ENCODE assay signal across 8 cellular contexts in genomic region chr9:127199001-127199791, GRCh38.
A peak's percentile ranks its signal among the peaks of the same experiment; 100 is the strongest.
DNase-seq lines count a peak whose midpoint lies in the region; ATAC-seq and TF ChIP-seq lines count a peak whose summit lies in the region.

No MANE protein-coding gene starts in this region.

- CTCF ChIA-PET in CD8-positive, alpha-beta memory T cell (lab: Charles Lee): interaction anchor here (0.8 to 6.5 kb wide), 12 partner anchors 10 to 259 kb away, joined by 3 to 74 read pairs (median 6); no protein-coding TSS in a partner anchor
- CTCF ChIA-PET in HCT116 (lab: Charles Lee): interaction anchor here (1.0 to 3.8 kb wide), 5 partner anchors 26 to 259 kb away, joined by 3 to 36 read pairs (median 18); no protein-coding TSS in a partner anchor
- CTCF ChIA-PET in activated CD4-positive, alpha-beta memory T cell treated with anti-CD3 and anti-CD28 coated beads, Interleukin-2, amount 10 ng/mL, durations not matched to agents 7 days and 5 days (lab: Charles Lee): interaction anchor here (0.6 to 3.4 kb wide), 16 partner anchors 9 to 267 kb away, joined by 3 to 57 read pairs (median 4); no protein-coding TSS in a partner anchor

- no peaks in the 10 kb centered on the region for H3K9me2 ChIP-seq in HCT116 (ENCODE audit: insufficient read depth)

- peak; percentile 80 to 96 (median 87) for TF ChIP-seq CTCF in HCT116 (IDR thresholded peaks at IDR 0.05 in 2 of 3, conservative IDR thresholded peaks at IDR 0.05 in 1 of 3; ENCODE audit: borderline replicate concordance in 1 of 3, insufficient read depth in 1 of 3, low read depth in 2 of 3, low read length in 2 of 3)

- no peak overlapping the region for H2AFZ ChIP-seq in HCT116 (ENCODE audit: low read depth, low read length, poor library complexity, severe bottlenecking)

- H3K4ac ChIP-seq in mesendoderm (ENCODE audit: low read depth, low read length): no peak overlapping the region

- peaks cover 11% of the 10 kb centered on the region for H3K4me1 ChIP-seq in CD8-positive, alpha-beta memory T cell (ENCODE audit: insufficient read depth, low read length)
- H3K4me1 ChIP-seq in HCT116 (ENCODE audit: control insufficient read depth in 1 of 2, insufficient read depth in 2 of 2, low read length in 2 of 2) (peaks cover 19 to 28% of the 10 kb centered on the region in 2 experiments), mesendoderm (ENCODE audit: control insufficient read depth, low read depth, low read length) (no peaks in the 10 kb centered on the region)
- H3K4me1 ChIP-seq in effector memory CD4-positive, alpha-beta T cell (ENCODE audit: control insufficient read depth, insufficient read depth, low read length, poor library complexity, severe bottlenecking): peaks cover 5% of the 10 kb centered on the region

- H4K5ac ChIP-seq in mesendoderm (ENCODE audit: low read length): no peak overlapping the region

- peak overlapping the region; percentile 65 for H3K56ac ChIP-seq in mesendoderm (ENCODE audit: low read length)

- peak; percentile 81 for ATAC-seq in HCT116
- ATAC-seq in HG03175 (IDR thresholded peaks at IDR 0.05; ENCODE audit: unreplicated experiment): no peak

- BruUV-seq in HCT116 (replicated peaks; lab: Mats Ljungman, UMichigan): no TSS peak

- WGBS in mesendoderm (ENCODE audit: extremely low coverage, insufficient coverage, low lambda C conversion rate): no CpG with 5 or more reads among the region's 15 CpGs

- POLR2A ChIA-PET in CD8-positive, alpha-beta memory T cell (lab: Charles Lee): interaction anchor here (0.6 kb wide), 1 partner anchor 11 kb away, joined by 3 read pairs; no protein-coding TSS in a partner anchor
- POLR2A ChIA-PET in HCT116 (lab: Charles Lee): no interaction called here
- POLR2A ChIA-PET in activated CD4-positive, alpha-beta memory T cell treated with anti-CD3 and anti-CD28 coated beads, Interleukin-2, amount 10 ng/mL, durations not matched to agents 7 days and 5 days (lab: Charles Lee): interaction anchor here (0.9 to 1.6 kb wide), 2 partner anchors 9 to 236 kb away, joined by 4 read pairs; no protein-coding TSS in a partner anchor

- H2AK5ac ChIP-seq in mesendoderm (ENCODE audit: low read length): no peak overlapping the region

- H3K4me2 ChIP-seq in HCT116 (ENCODE audit: low read length) (peak overlapping the region; percentile 50), mesendoderm (ENCODE audit: low read length) (no peak overlapping the region)

- H3K4me3 Mint-ChIP-seq in CD8-positive, alpha-beta memory T cell: no peak overlapping the region
- H3K4me3 Mint-ChIP-seq in activated CD4-positive, alpha-beta memory T cell treated with anti-CD3 and anti-CD28 coated beads, Interleukin-2, amount 10 ng/mL, durations not matched to agents 7 days and 5 days: no peak overlapping the region

- H3K9me3 Mint-ChIP-seq in CD8-positive, alpha-beta memory T cell: no peaks in the 10 kb centered on the region
- H3K9me3 Mint-ChIP-seq in activated CD4-positive, alpha-beta memory T cell treated with anti-CD3 and anti-CD28 coated beads, Interleukin-2, amount 10 ng/mL, durations not matched to agents 7 days and 5 days: no peaks in the 10 kb centered on the region

- no peak overlapping the region for H2BK120ac ChIP-seq in mesendoderm (ENCODE audit: low read depth, low read length)

- no peak overlapping the region for H4K8ac ChIP-seq in mesendoderm (ENCODE audit: low read depth, low read length)

- H3K27me3 ChIP-seq in CD8-positive, alpha-beta memory T cell (ENCODE audit: insufficient read depth, low read length, poor library complexity, severe bottlenecking): no peaks in the 10 kb centered on the region
- H3K27me3 ChIP-seq in HCT116 (ENCODE audit: insufficient read depth, low read length) (no peaks in the 10 kb centered on the region), mesendoderm (ENCODE audit: insufficient read depth, low read length, poor library complexity) (no peaks in the 10 kb centered on the region)
- no peaks in the 10 kb centered on the region for H3K27me3 ChIP-seq in effector memory CD4-positive, alpha-beta T cell (replicated peaks; ENCODE audit: control insufficient read depth, insufficient read depth, low read length, poor library complexity, severe bottlenecking)

- H3K27ac ChIP-seq in CD8-positive, alpha-beta memory T cell (ENCODE audit: low read depth, low read length): no peak overlapping the region
- H3K27ac ChIP-seq in HCT116 (ENCODE audit: low read depth, low read length): no peak overlapping the region
- no peak overlapping the region for H3K27ac ChIP-seq in effector memory CD4-positive, alpha-beta T cell (ENCODE audit: insufficient read depth, low read length, poor library complexity, severe bottlenecking)
- no peak overlapping the region for H3K27ac ChIP-seq in mesendoderm (ENCODE audit: low read depth, low read length)

- H3K9ac ChIP-seq in HCT116 (ENCODE audit: low read length): 0 out of 2 replicates have a peak overlapping the region, but pooled peaks have one; percentile 13
- H3K9ac ChIP-seq in mesendoderm (ENCODE audit: low read length): peak overlapping the region; percentile 30

- no peak overlapping the region for H2BK15ac ChIP-seq in mesendoderm (replicated peaks; ENCODE audit: low read depth)

- H3K79me1 ChIP-seq in mesendoderm (ENCODE audit: low read length): no peaks in the 10 kb centered on the region

- no peak overlapping the region for H3K23ac ChIP-seq in mesendoderm (ENCODE audit: low read length)

- no peaks in the 10 kb centered on the region for H3K27me3 Mint-ChIP-seq in CD8-positive, alpha-beta memory T cell
- no peaks in the 10 kb centered on the region for H3K27me3 Mint-ChIP-seq in activated CD4-positive, alpha-beta memory T cell treated with anti-CD3 and anti-CD28 coated beads, Interleukin-2, amount 10 ng/mL, durations not matched to agents 7 days and 5 days

- no peaks in the 10 kb centered on the region for H3K36me3 ChIP-seq in CD8-positive, alpha-beta memory T cell (ENCODE audit: insufficient read depth, low read length)
- H3K36me3 ChIP-seq in HCT116 (ENCODE audit: control insufficient read depth in 1 of 2, insufficient read depth in 2 of 2, low read length in 2 of 2) (no peaks in the 10 kb centered on the region), mesendoderm (ENCODE audit: control insufficient read depth, insufficient read depth, low read length) (no peaks in the 10 kb centered on the region)
- no peaks in the 10 kb centered on the region for H3K36me3 ChIP-seq in effector memory CD4-positive, alpha-beta T cell (ENCODE audit: control insufficient read depth, insufficient read depth, low read length)

- RAD21 ChIA-PET in HCT116 (lab: Charles Lee; ENCODE audit: low non-redundant PET in 1 of 2, low total read pairs in 2 of 2, uncharacterized antibody in 2 of 2, unreplicated experiment in 2 of 2): interaction anchor here (0.6 to 1.6 kb wide), 9 partner anchors 41 to 304 kb away, joined by 3 to 6 read pairs (median 3); no protein-coding TSS in a partner anchor

- intact Hi-C loops in HCT116 (cut with micrococcal nuclease): loop anchor here (1.0 to 2.0 kb wide), 3 partner anchors 66 to 259 kb away; no protein-coding TSS in a partner anchor

- H3K4me1 Mint-ChIP-seq in CD8-positive, alpha-beta memory T cell: peaks cover 0 to 9% (median 7%) of the 10 kb centered on the region in 3 donors
- H3K4me1 Mint-ChIP-seq in activated CD4-positive, alpha-beta memory T cell treated with anti-CD3 and anti-CD28 coated beads, Interleukin-2, amount 10 ng/mL, durations not matched to agents 7 days and 5 days: peaks cover 9% of the 10 kb centered on the region

- no peak overlapping the region for H2BK5ac ChIP-seq in mesendoderm (ENCODE audit: low read length)

- H3K27ac Mint-ChIP-seq in CD8-positive, alpha-beta memory T cell: peak overlapping the region in 1 of 8 donors; percentile 56
- no peak overlapping the region for H3K27ac Mint-ChIP-seq in activated CD4-positive, alpha-beta memory T cell treated with anti-CD3 and anti-CD28 coated beads, Interleukin-2, amount 10 ng/mL, durations not matched to agents 7 days and 5 days

- no peaks in the 10 kb centered on the region for H4K20me1 ChIP-seq in HCT116 (ENCODE audit: insufficient read depth)

- H3K4me3 ChIP-seq in CD8-positive, alpha-beta memory T cell (ENCODE audit: low read length): no peak overlapping the region
- H3K4me3 ChIP-seq in HCT116 (replicated peaks in 1 of 2; ENCODE audit: low read depth in 1 of 2, low read length in 2 of 2) (no peak overlapping the region), mesendoderm (ENCODE audit: low read length) (no peak overlapping the region)
- H3K4me3 ChIP-seq in effector memory CD4-positive, alpha-beta T cell (ENCODE audit: insufficient read depth, low read depth, low read length, poor library complexity, severe bottlenecking): no peak overlapping the region

- peaks cover 0 to 1% (median 0%) of the 10 kb centered on the region in 3 donors for H3K36me3 Mint-ChIP-seq in CD8-positive, alpha-beta memory T cell
- no peaks in the 10 kb centered on the region for H3K36me3 Mint-ChIP-seq in activated CD4-positive, alpha-beta memory T cell treated with anti-CD3 and anti-CD28 coated beads, Interleukin-2, amount 10 ng/mL, durations not matched to agents 7 days and 5 days (ENCODE audit: low read depth)

- H3K9me3 ChIP-seq in CD8-positive, alpha-beta memory T cell (ENCODE audit: low read length): no peaks in the 10 kb centered on the region
- no peaks in the 10 kb centered on the region for H3K9me3 ChIP-seq in HCT116 (ENCODE audit: control insufficient read depth in 1 of 2, insufficient read depth in 1 of 2, low read depth in 1 of 2, low read length in 2 of 2)
- H3K9me3 ChIP-seq in effector memory CD4-positive, alpha-beta T cell (ENCODE audit: control insufficient read depth, low read length): no peaks in the 10 kb centered on the region

- H3K18ac ChIP-seq in mesendoderm (ENCODE audit: low read length): no peak overlapping the region

- DNase-seq in CD8-positive, alpha-beta memory T cell: peak; percentile 56 to 82 (median 65)
- peak; percentile 67 for DNase-seq in HCT116 (ENCODE audit: low read depth, low spot score)
- peak; percentile 57 for DNase-seq in NCI-H748 (lab: John Stamatoyannopoulos, UW; ENCODE audit: unreplicated experiment)
- peak; percentile 85 for DNase-seq in activated CD4-positive, alpha-beta memory T cell treated with anti-CD3 and anti-CD28 coated beads, Interleukin-2, amount 10 ng/mL, durations not matched to agents 7 days and 5 days
- DNase-seq in effector memory CD4-positive, alpha-beta T cell: peak; percentile 47 to 69 (median 48)
- DNase-seq in mesendoderm: peak; percentile 92
- peak; percentile 74 for DNase-seq in stimulated activated CD8-positive, alpha-beta memory T cell treated with anti-CD3 and anti-CD28 coated beads, Interleukin-15, amount 100 ng/mL, for 1 hour (ENCODE audit: low read depth)

- TF ChIP-seq RAD21 in HCT116 (IDR thresholded peaks at IDR 0.05; ENCODE audit: low read depth): peak; percentile 99

- no peaks in the 10 kb centered on the region for H3K79me2 ChIP-seq in HCT116 (ENCODE audit: insufficient read depth, low read length)
- no peaks in the 10 kb centered on the region for H3K79me2 ChIP-seq in mesendoderm (ENCODE audit: control insufficient read depth, insufficient read depth, low read length)

- TF ChIP-seq POLR2A in HCT116 (IDR thresholded peaks at IDR 0.05; ENCODE audit: borderline replicate concordance, extremely low read depth, insufficient read depth, insufficient read length): no peak

TF ChIP-seq in HCT116, 20 proteins besides CTCF, POLR2A, EP300 and RAD21 (continues in another document):
- TF ChIP-seq SRF (IDR thresholded peaks at IDR 0.05; ENCODE audit: low read depth) (no peak), TCF7L2 (IDR thresholded peaks at IDR 0.05; ENCODE audit: borderline replicate concordance, extremely low read depth, insufficient read depth, insufficient read length) (no peak), ZFX (IDR thresholded peaks at IDR 0.05) (no peak)
